ENCODE assay signal across 14 cellular contexts in genomic region chr1:197907846-197908616, GRCh38. TPM values are rescaled to one million over a fixed set of nuclear protein-coding genes. Genes with fewer than 3 reads are reported as not detected.
DNase-seq lines count a peak whose midpoint lies in the region; ATAC-seq and TF ChIP-seq lines count a peak whose summit lies in the region.
"Had no signal": no experiment of that assay in that cellular context is flagged by ENCODE, and none has a peak within 500 bp of the region (broad histone marks: within the 10 kb centered on the region; RNA-seq: fewer than 3 reads in every experiment).

No MANE protein-coding gene starts in this region.

- H3K36me3 Mint-ChIP-seq in GM23338 (ENCODE audit: low read depth): no peaks in the 10 kb centered on the region
- no peaks in the 10 kb centered on the region for H3K36me3 Mint-ChIP-seq in activated CD8-positive, alpha-beta T cell treated with anti-CD3 and anti-CD28 coated beads, Interleukin-2, amount 10 ng/mL, durations not matched to agents 7 days and 5 days (ENCODE audit: low read depth)
- H3K36me3 Mint-ChIP-seq: CD4-positive, CD25-positive, alpha-beta regulatory T cell had no signal

- peaks cover 44% of the 10 kb centered on the region for H3K4me1 Mint-ChIP-seq in GM23338
- peaks cover 54% of the 10 kb centered on the region for H3K4me1 Mint-ChIP-seq in activated CD8-positive, alpha-beta T cell treated with anti-CD3 and anti-CD28 coated beads, Interleukin-2, amount 10 ng/mL, durations not matched to agents 7 days and 5 days (ENCODE audit: low read depth)

- CTCF ChIA-PET in HEK293 (lab: Yijun Ruan, JAX): interaction anchor here (0.6 to 1.7 kb wide), 5 partner anchors 11 to 389 kb away, joined by 3 to 9 read pairs (median 5); no protein-coding TSS in a partner anchor
- CTCF ChIA-PET in activated CD8-positive, alpha-beta T cell treated with anti-CD3 and anti-CD28 coated beads, Interleukin-2, amount 10 ng/mL, durations not matched to agents 7 days and 5 days (lab: Charles Lee): interaction anchor here (1.1 to 6.8 kb wide), 5 partner anchors 9 to 386 kb away, joined by 3 to 64 read pairs (median 4); partner anchors contain the start of gene LHX9

- POLR2A ChIA-PET in HEK293 (lab: Yijun Ruan, JAX): interaction anchor here (2.0 kb wide), 1 partner anchor 9 kb away, joined by 8 read pairs; the partner anchor contains the start of gene LHX9
- POLR2A ChIA-PET in activated CD8-positive, alpha-beta T cell treated with anti-CD3 and anti-CD28 coated beads, Interleukin-2, amount 10 ng/mL, durations not matched to agents 7 days and 5 days (lab: Charles Lee): interaction anchor here (0.6 kb wide), 1 partner anchor 132 kb away, joined by 3 read pairs; no protein-coding TSS in a partner anchor

- peaks cover 20% of the 10 kb centered on the region for H4K20me1 ChIP-seq in GM23338 (replicated peaks; ENCODE audit: insufficient read depth)

- no peak for TF ChIP-seq CTCF in GM23338 (conservative IDR thresholded peaks at IDR 0.05; ENCODE audit: low read depth in 2 of 2)
- no peak for TF ChIP-seq CTCF in HEK293 (tag by site-specific recombination; IDR thresholded peaks at IDR 0.05)
- TF ChIP-seq CTCF in gastroesophageal sphincter (IDR thresholded peaks at IDR 0.05): no peak

- WGBS in gastroesophageal sphincter (ENCODE audit: low coverage in 1 of 2), 2 donors: 28 to 57% methylated on average over 2 to 3 of the region's 3 CpGs

- H3K9ac ChIP-seq in iPS-15b (ENCODE audit: low read depth, low read length): no peak overlapping the region

- no peaks in the 10 kb centered on the region for H3K9me2 ChIP-seq in GM23338 (ENCODE audit: insufficient read depth)

- H3K27me3 ChIP-seq in GM23338 (ENCODE audit: insufficient read depth) (peaks cover 100% of the 10 kb centered on the region), iPS-15b (ENCODE audit: control insufficient read depth, insufficient read depth, low read length) (peaks cover 100% of the 10 kb centered on the region), gastroesophageal sphincter (peaks cover 93% of the 10 kb centered on the region)

- H3K4me2 ChIP-seq in GM23338: peak overlapping the region; percentile 67

- no peak overlapping the region for H3K27ac Mint-ChIP-seq in GM23338
- no peak overlapping the region for H3K27ac Mint-ChIP-seq in activated CD8-positive, alpha-beta T cell treated with anti-CD3 and anti-CD28 coated beads, Interleukin-2, amount 10 ng/mL, durations not matched to agents 7 days and 5 days
- H3K27ac Mint-ChIP-seq: CD4-positive, CD25-positive, alpha-beta regulatory T cell had no signal

- H3K9me3 Mint-ChIP-seq in GM23338: peaks cover 2% of the 10 kb centered on the region; the same call in 1 of the 3 replicates
- H3K9me3 Mint-ChIP-seq in activated CD8-positive, alpha-beta T cell treated with anti-CD3 and anti-CD28 coated beads, Interleukin-2, amount 10 ng/mL, durations not matched to agents 7 days and 5 days (ENCODE audit: insufficient read depth): no peaks in the 10 kb centered on the region

- H3K4me3 ChIP-seq in GM23338: peak overlapping the region; percentile 35; the same call in 1 of the 2 replicates
- H3K4me3 ChIP-seq in HEK293 (ENCODE audit: low read depth, low read length): no peak overlapping the region
- peak overlapping the region; percentile 2 for H3K4me3 ChIP-seq in iPS-15b (ENCODE audit: low read depth, low read length)
- H3K4me3 ChIP-seq in gastroesophageal sphincter: no peak overlapping the region

- no peak for DNase-seq in GM23338 (ENCODE audit: low spot score)
- no peak for DNase-seq in activated CD8-positive, alpha-beta T cell treated with anti-CD3 and anti-CD28 coated beads, Interleukin-2, amount 10 ng/mL, durations not matched to agents 7 days and 5 days
- DNase-seq: CD4-positive, CD25-positive, alpha-beta regulatory T cell; NCI-H1048; NCI-H1436 treated with DMSO at 0.1 percent for 48 hours; NCI-H2029 treated with DMSO at 0.1 percent for 48 hours; NCI-H510A had no signal

- no peak for ATAC-seq in GM23338
- ATAC-seq in activated CD8-positive, alpha-beta T cell treated with anti-CD3 and anti-CD28 coated beads, Interleukin-2, amount 10 ng/mL, durations not matched to agents 7 days and 5 days: no peak
- ATAC-seq in gastroesophageal sphincter: no peak
- no peak for ATAC-seq in HG02938 (IDR thresholded peaks at IDR 0.05; ENCODE audit: unreplicated experiment)
- ATAC-seq in GM21717 (IDR thresholded peaks at IDR 0.05; ENCODE audit: unreplicated experiment): no peak
- ATAC-seq: Panc1 had no signal

- peak overlapping the region; percentile 39; the same call in 1 of the 3 replicates for H3K4me3 Mint-ChIP-seq in GM23338
- peak overlapping the region; percentile 2 for H3K4me3 Mint-ChIP-seq in activated CD8-positive, alpha-beta T cell treated with anti-CD3 and anti-CD28 coated beads, Interleukin-2, amount 10 ng/mL, durations not matched to agents 7 days and 5 days

- H3K79me2 ChIP-seq in GM23338 (replicated peaks; ENCODE audit: insufficient read depth): no peaks in the 10 kb centered on the region

- peaks cover 79% of the 10 kb centered on the region for H3K4me1 ChIP-seq in GM23338 (ENCODE audit: insufficient read depth)
- 0 out of 2 replicates have a peak, but pooled peaks cover 2% of the 10 kb centered on the region for H3K4me1 ChIP-seq in HEK293 (ENCODE audit: control insufficient read depth, insufficient read depth, low read length)
- H3K4me1 ChIP-seq in iPS-15b (ENCODE audit: control insufficient read depth, insufficient read depth, low read length): peaks cover 9% of the 10 kb centered on the region
- peaks cover 0 to 46% (median 26%) of the 10 kb centered on the region in 3 donors for H3K4me1 ChIP-seq in gastroesophageal sphincter

- H3F3A ChIP-seq in GM23338 (replicated peaks; ENCODE audit: low read depth): peaks cover 48% of the 10 kb centered on the region

- H3K9me3 ChIP-seq in HEK293 (ENCODE audit: control insufficient read depth, insufficient read depth, low read depth, low read length) (no peaks in the 10 kb centered on the region), iPS-15b (ENCODE audit: control insufficient read depth, insufficient read depth, low read length) (no peaks in the 10 kb centered on the region), gastroesophageal sphincter (no peaks in the 10 kb centered on the region)

- H2AFZ ChIP-seq in GM23338: no peak overlapping the region

- TF ChIP-seq POLR2A in gastroesophageal sphincter (IDR thresholded peaks at IDR 0.05): no peak

- no peak overlapping the region for H3K27ac ChIP-seq in GM23338 (ENCODE audit: low read depth)
- H3K27ac ChIP-seq in HEK293 (ENCODE audit: extremely low read depth, low read depth, low read length): no peak overlapping the region
- H3K27ac ChIP-seq in gastroesophageal sphincter: no peak overlapping the region
- H3K27ac ChIP-seq: HL-60 had no signal

- H3K27me3 Mint-ChIP-seq in GM23338 (ENCODE audit: insufficient read depth, low read depth, poor library complexity): peaks cover 100% of the 10 kb centered on the region
- peaks cover 91% of the 10 kb centered on the region for H3K27me3 Mint-ChIP-seq in activated CD8-positive, alpha-beta T cell treated with anti-CD3 and anti-CD28 coated beads, Interleukin-2, amount 10 ng/mL, durations not matched to agents 7 days and 5 days (ENCODE audit: low read depth)

- H3K36me3 ChIP-seq in GM23338 (ENCODE audit: insufficient read depth) (no peaks in the 10 kb centered on the region), HEK293 (ENCODE audit: control insufficient read depth in 2 of 2, insufficient read depth in 1 of 2, low read length in 2 of 2) (no peaks in the 10 kb centered on the region), iPS-15b (ENCODE audit: control insufficient read depth, insufficient read depth, low read length) (no peaks in the 10 kb centered on the region), gastroesophageal sphincter (no peaks in the 10 kb centered on the region)

- TF ChIP-seq EP300 in gastroesophageal sphincter (IDR thresholded peaks at IDR 0.05): no peak

TF ChIP-seq in GM23338, 12 proteins besides CTCF, POLR2A, EP300 and RAD21:
- TF ChIP-seq ZNF114 (CRISPR knock-in tag; IDR thresholded peaks at IDR 0.05) (no peak), EZH2 (IDR thresholded peaks at IDR 0.05; ENCODE audit: low read depth, unreplicated experiment) (peak; percentile 63), EZH2phosphoT487 (IDR thresholded peaks at IDR 0.05; ENCODE audit: unreplicated experiment) (no peak)

TF ChIP-seq in HEK293, 187 proteins besides CTCF, POLR2A, EP300 and RAD21:
- TF ChIP-seq MYNN (tag by site-specific recombination; IDR thresholded peaks at IDR 0.05; ENCODE audit: borderline replicate concordance) (peak; percentile 66), ZNF114 (tag by site-specific recombination; IDR thresholded peaks at IDR 0.05) (no peak), ZNF335 (tag by site-specific recombination; conservative IDR thresholded peaks at IDR 0.05) (peak; percentile 44; the same call in 1 of the 2 replicates)
TF ChIP-seq in HEK293: peak in this region for 2.

RNA-seq across cellular contexts. Expression of gene C1orf53, which starts 5.6 kb away (rescaled TPM):
- total RNA-seq in GM23338 (2014; rRNA removed; shearing (Covaris generic)): 2.7 TPM in 1 of 2 replicates, not detected in the other
- polyA plus RNA-seq in GM23338 (2016; fragmentation: Nextera tagmentation; extraction: Ambion mirVana): 3.8 and 4.1 TPM in 2 replicates
- total RNA-seq in activated CD8-positive, alpha-beta T cell treated with anti-CD3 and anti-CD28 coated beads, Interleukin-2, amount 10 ng/mL, durations not matched to agents 7 days and 5 days: under 1 TPM; 0.68 to 0.97 TPM
- under 1 TPM in 1 of 4 donors, not detected in 3; 0.94 TPM for total RNA-seq in gastroesophageal sphincter
- total RNA-seq: CD4-positive, CD25-positive, alpha-beta regulatory T cell had no signal

RNA-seq across cellular contexts. Expression of gene LHX9, which starts 9.1 kb away (rescaled TPM):
- not detected in 2 replicates for total RNA-seq in GM23338 (2014; rRNA removed; shearing (Covaris generic))
- 0.23 TPM in 1 of 2 replicates, not detected in the other for polyA plus RNA-seq in GM23338 (2016; fragmentation: Nextera tagmentation; extraction: Ambion mirVana)
- total RNA-seq in activated CD8-positive, alpha-beta T cell treated with anti-CD3 and anti-CD28 coated beads, Interleukin-2, amount 10 ng/mL, durations not matched to agents 7 days and 5 days: not detected
- total RNA-seq in gastroesophageal sphincter: not detected
- total RNA-seq: CD4-positive, CD25-positive, alpha-beta regulatory T cell had no signal
- polyA plus RNA-seq: CD4-positive, CD25-positive, alpha-beta regulatory T cell had no signal

Comparison
In these comparisons a context has a peak if more than half of its experiments do, and no peak if none do; other contexts are left out.
1. H3K4me3 ChIP-seq: peak in GM23338 (single experiment) and iPS-15b (single experiment); none in HEK293 (single experiment) and gastroesophageal sphincter (0 of 2).